Comparison of ENCODE assay signal across 8 cellular contexts in the genomic region with DNA sequence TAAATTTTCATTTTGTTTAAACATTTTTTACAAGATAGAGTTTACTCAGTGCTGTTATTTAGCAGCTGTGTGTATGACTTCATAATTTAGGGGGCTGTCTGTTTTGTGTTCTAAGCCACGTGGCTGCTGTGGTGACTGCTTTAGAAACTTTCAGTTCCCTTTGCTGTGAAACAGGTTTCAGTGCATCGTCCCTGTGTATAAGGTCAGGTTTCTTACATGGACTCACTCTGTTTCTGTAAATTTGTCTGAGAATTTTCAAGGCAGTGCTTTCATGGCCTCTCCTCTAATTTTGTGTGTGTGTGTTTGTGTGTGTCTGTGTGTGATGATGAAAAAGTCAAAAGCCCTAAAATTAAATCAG. TPM values are rescaled to one million over a fixed set of nuclear protein-coding genes. Genes with fewer than 3 reads are reported as not detected.
DNase-seq lines count a peak whose midpoint lies in the region; ATAC-seq and TF ChIP-seq lines count a peak whose summit lies in the region.

No MANE protein-coding gene starts in this region.

- peak overlapping the region; percentile 72 for H3K4me3 Mint-ChIP-seq in activated T-cell treated with anti-CD3 and anti-CD28 coated beads, Interleukin-2, amount 50 U/mL, for 4 hours

- intact Hi-C loops in lower leg skin (cut with DNase I; ENCODE audit: low total_unique reads) = no loop called here

- DNase-seq in ELR (ENCODE audit: low read depth) = peak; percentile 50
- peak; percentile 7 for DNase-seq in activated T-cell treated with anti-CD3 and anti-CD28 coated beads, Interleukin-2, amount 50 U/mL, for 4 hours
- DNase-seq in left kidney (ENCODE audit: low read depth, low spot score) = peak; percentile 58
- no peak for DNase-seq in thoracic aorta (ENCODE audit: low spot score)
- DNase-seq in lower leg skin (ENCODE audit: low spot score in 2 of 2) = no peak
- no peak for DNase-seq in A172 (ENCODE audit: low spot score)

- no peaks in the 10 kb centered on the region for H3K27me3 ChIP-seq in thoracic aorta (replicated peaks; ENCODE audit: insufficient read depth)

- TF ChIP-seq CTCF in thoracic aorta (IDR thresholded peaks at IDR 0.05) (no peak), lower leg skin (IDR thresholded peaks at IDR 0.05) (no peak)

- H3K36me3 ChIP-seq in thoracic aorta = no peaks in the 10 kb centered on the region

- TF ChIP-seq POLR2A in lower leg skin (IDR thresholded peaks at IDR 0.05) = no peak

- H3K27ac ChIP-seq in thoracic aorta = no peak overlapping the region

- peaks cover 5 to 7% of the 10 kb centered on the region in 2 donors for H3K4me1 ChIP-seq in thoracic aorta (ENCODE audit: control insufficient read depth in 1 of 2, low read depth in 2 of 2)

- H3K27me3 Mint-ChIP-seq in activated T-cell treated with anti-CD3 and anti-CD28 coated beads, Interleukin-2, amount 50 U/mL, for 4 hours (ENCODE audit: low read depth) = no peaks in the 10 kb centered on the region

- H3K9me3 Mint-ChIP-seq in activated T-cell treated with anti-CD3 and anti-CD28 coated beads, Interleukin-2, amount 50 U/mL, for 4 hours = no peaks in the 10 kb centered on the region

- ATAC-seq in GM19397 (IDR thresholded peaks at IDR 0.05; ENCODE audit: unreplicated experiment) = peak; percentile 88
- ATAC-seq in HG03457 (IDR thresholded peaks at IDR 0.05; ENCODE audit: unreplicated experiment) = peak; percentile 80
- ATAC-seq in activated T-cell treated with anti-CD3 and anti-CD28 coated beads, Interleukin-2, amount 50 U/mL, for 4 hours = peak; percentile 61 to 68
- no peak for ATAC-seq in thoracic aorta (ENCODE audit: insufficient number of reproducible peaks, low FRiP score, low read depth)

- H3K36me3 Mint-ChIP-seq in activated T-cell treated with anti-CD3 and anti-CD28 coated beads, Interleukin-2, amount 50 U/mL, for 4 hours (ENCODE audit: insufficient read depth) = no peaks in the 10 kb centered on the region

- peaks cover 28% of the 10 kb centered on the region for H3K4me1 Mint-ChIP-seq in activated T-cell treated with anti-CD3 and anti-CD28 coated beads, Interleukin-2, amount 50 U/mL, for 4 hours (ENCODE audit: low read depth)

- H3K4me3 ChIP-seq in thoracic aorta (peak overlapping the region; percentile 62), lower leg skin (ENCODE audit: low read depth, poor library complexity, severe bottlenecking) (no peak overlapping the region)

- 31 to 41% methylated on average over 2 of the region's 2 CpGs for WGBS in lower leg skin, 2 donors

- H3K9me3 ChIP-seq in thoracic aorta = no peaks in the 10 kb centered on the region

RNA-seq across cellular contexts. Expression of gene BICD1, which starts 32.4 kb away (rescaled TPM):
- total RNA-seq in activated T-cell treated with anti-CD3 and anti-CD28 coated beads, Interleukin-2, amount 50 U/mL, for 4 hours = 10 to 100 TPM; 17.9 to 19.5 (median 18.9) TPM
- total RNA-seq in thoracic aorta (10 to 100 TPM; 18.7 to 44.7 TPM), lower leg skin (1 to 10 TPM; 1.5 to 4.5 (median 2.4) TPM)
- total RNA-seq in A172 (2014; rRNA removed; shearing (Covaris generic)) = 6.6 and 10.0 TPM in 2 replicates

Comparison
In these comparisons a context has a peak if more than half of its experiments do, and no peak if none do; other contexts are left out.
1. DNase-seq: peak in ELR (single experiment), activated T-cell treated with anti-CD3 and anti-CD28 coated beads, Interleukin-2, amount 50 U/mL, for 4 hours (single experiment) and left kidney (single experiment); none in thoracic aorta (single experiment), lower leg skin (0 of 2) and A172 (single experiment).